8 cellular contexts compared by ENCODE assay signal in the genomic region with DNA sequence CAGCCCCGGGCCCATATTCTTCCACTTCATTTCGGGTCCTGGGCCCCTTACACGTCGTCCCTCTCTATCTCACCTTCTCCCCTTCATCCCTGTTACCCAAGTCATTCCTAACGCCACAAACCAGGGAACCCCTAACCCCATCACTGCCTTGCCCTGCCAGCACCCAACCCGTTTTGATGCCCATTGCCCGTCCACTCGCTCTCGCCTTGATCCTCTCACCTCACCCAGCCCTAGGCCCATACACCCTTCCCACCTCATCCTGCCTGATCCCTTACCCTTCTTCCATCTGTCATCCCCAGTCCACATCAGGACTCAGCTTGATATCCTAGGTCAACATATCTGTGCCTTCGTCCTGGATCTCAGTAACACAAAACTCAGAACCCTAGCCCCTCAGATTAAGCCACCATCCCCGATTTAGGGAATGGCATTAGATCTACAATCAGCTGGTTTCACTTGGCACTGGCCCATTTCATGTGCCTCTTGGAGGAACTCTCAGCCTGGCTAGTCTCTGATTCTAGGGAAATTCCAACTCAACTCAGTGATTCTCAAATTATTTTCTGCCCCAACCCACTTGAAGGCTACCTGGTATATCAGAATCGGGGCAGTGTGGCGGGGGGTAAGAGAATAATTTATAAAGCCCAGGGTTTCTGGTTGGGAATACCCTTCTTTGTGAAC. TPM values are rescaled to one million over a fixed set of nuclear protein-coding genes. Genes with fewer than 3 reads are reported as not detected.
DNase-seq lines count a peak whose midpoint lies in the region; ATAC-seq and TF ChIP-seq lines count a peak whose summit lies in the region.

No MANE protein-coding gene starts in this region.

- peak overlapping the region; percentile 74 to 88 (median 82); a peak in 21 of 22 replicates for H3K27ac ChIP-seq in BLaER1 treated with 17β-estradiol and CSF1 and Interleukin-3, amounts not matched to agents 10 nM and 100 nM
- H3K27ac ChIP-seq in neural cell (ENCODE audit: low read length) = peak overlapping the region; percentile 60

- H3K4me3 ChIP-seq in BLaER1 treated with 17β-estradiol and CSF1 and Interleukin-3, amounts not matched to agents 10 nM and 100 nM = peak overlapping the region; percentile 71 to 96 (median 76)
- H3K4me3 ChIP-seq in MG63 (peak overlapping the region; percentile 78), neural cell (ENCODE audit: low read length) (peak overlapping the region; percentile 94)

- H3K36me3 Mint-ChIP-seq in effector memory CD8-positive, alpha-beta T cell (ENCODE audit: insufficient read depth) = peaks cover 52% of the 10 kb centered on the region

- peak overlapping the region; percentile 67 for H2AFZ ChIP-seq in neural cell (ENCODE audit: low read depth, low read length)

- no peak for TF ChIP-seq EP300 in neural cell (conservative IDR thresholded peaks at IDR 0.05; ENCODE audit: poor library complexity, severe bottlenecking)

- H3K4me1 Mint-ChIP-seq in effector memory CD8-positive, alpha-beta T cell (ENCODE audit: low read depth in 2 of 2) = peaks cover 32 to 44% of the 10 kb centered on the region in 2 donors

- ATAC-seq in effector memory CD8-positive, alpha-beta T cell (replicated peaks) = no peak
- ATAC-seq in esophagus mucosa (no peak), HG03432 (IDR thresholded peaks at IDR 0.05; ENCODE audit: unreplicated experiment) (no peak)

- peaks cover 3 to 34% (median 24%) of the 10 kb centered on the region in 11 experiments; a peak in 16 of 22 replicates for H4K20me1 ChIP-seq in BLaER1 treated with 17β-estradiol and CSF1 and Interleukin-3, amounts not matched to agents 10 nM and 100 nM
- H4K20me1 ChIP-seq in neural cell (ENCODE audit: insufficient read depth) = no peaks in the 10 kb centered on the region

- H3K79me2 ChIP-seq in neural cell (replicated peaks; ENCODE audit: insufficient read depth, low read length) = peaks cover 27% of the 10 kb centered on the region

- H3K36me3 ChIP-seq in BLaER1 treated with 17β-estradiol and CSF1 and Interleukin-3, amounts not matched to agents 10 nM and 100 nM = peaks cover 42 to 70% (median 65%) of the 10 kb centered on the region in 11 experiments
- H3K36me3 ChIP-seq in MG63 = peaks cover 36% of the 10 kb centered on the region
- H3K36me3 ChIP-seq in neural cell (ENCODE audit: insufficient read depth, low read length) = peaks cover 12% of the 10 kb centered on the region

- H3K4me3 Mint-ChIP-seq in effector memory CD8-positive, alpha-beta T cell = peak overlapping the region; percentile 88 to 96

- TF ChIP-seq CTCF in neural cell (IDR thresholded peaks at IDR 0.05; ENCODE audit: poor library complexity, severe bottlenecking) = no peak
- TF ChIP-seq CTCF in GM10266 (IDR thresholded peaks at IDR 0.05; ENCODE audit: control insufficient read depth, insufficient read depth, low read depth, missing control alignments) = no peak

- peak overlapping the region; percentile 91 to 97 for H3K27ac Mint-ChIP-seq in effector memory CD8-positive, alpha-beta T cell

- H3K9me2 ChIP-seq in neural cell (ENCODE audit: insufficient read depth, low read length) = no peaks in the 10 kb centered on the region

- no peaks in the 10 kb centered on the region for H3K9me3 Mint-ChIP-seq in effector memory CD8-positive, alpha-beta T cell

- no peaks in the 10 kb centered on the region for H3K9me3 ChIP-seq in BLaER1 treated with 17β-estradiol and CSF1 and Interleukin-3, amounts not matched to agents 10 nM and 100 nM (replicated peaks in 1 of 11)
- H3K9me3 ChIP-seq in MG63 (no peaks in the 10 kb centered on the region), neural cell (ENCODE audit: low read length) (no peaks in the 10 kb centered on the region)

- no peak for DNase-seq in MG63
- DNase-seq in effector memory CD8-positive, alpha-beta T cell = peak in 1 of 3 experiments; percentile 16
- DNase-seq in mucosa of gallbladder (ENCODE audit: low spot score) = no peak
- no peak for DNase-seq in GM10266 (ENCODE audit: extremely low spot score)

- H3K9ac ChIP-seq in BLaER1 treated with 17β-estradiol and CSF1 and Interleukin-3, amounts not matched to agents 10 nM and 100 nM = peak overlapping the region; percentile 82 to 92 (median 88)
- peak overlapping the region; percentile 84 for H3K9ac ChIP-seq in neural cell (ENCODE audit: low read length)

- H3K27me3 Mint-ChIP-seq in effector memory CD8-positive, alpha-beta T cell = no peaks in the 10 kb centered on the region

- no peaks in the 10 kb centered on the region for H3K27me3 ChIP-seq in BLaER1 treated with 17β-estradiol and CSF1 and Interleukin-3, amounts not matched to agents 10 nM and 100 nM
- H3K27me3 ChIP-seq in MG63 (no peaks in the 10 kb centered on the region), neural cell (ENCODE audit: insufficient read depth, low read depth, low read length) (no peaks in the 10 kb centered on the region)

- peak overlapping the region; percentile 92 to 99 (median 95) for H3K4me2 ChIP-seq in BLaER1 treated with 17β-estradiol and CSF1 and Interleukin-3, amounts not matched to agents 10 nM and 100 nM
- H3K4me2 ChIP-seq in neural cell (ENCODE audit: low read length) = peak overlapping the region; percentile 90

- H3F3A ChIP-seq in neural cell (ENCODE audit: insufficient read depth, low read length, poor library complexity, severe bottlenecking) = no peaks in the 10 kb centered on the region

- peaks cover 24 to 60% (median 32%) of the 10 kb centered on the region in 10 experiments for H3K4me1 ChIP-seq in BLaER1 treated with 17β-estradiol and CSF1 and Interleukin-3, amounts not matched to agents 10 nM and 100 nM

- TF ChIP-seq RAD21 in neural cell (conservative IDR thresholded peaks at IDR 0.05) = no peak

TF ChIP-seq in neural cell, 6 proteins besides CTCF, POLR2A, EP300 and RAD21:
- TF ChIP-seq, protein P1, sequence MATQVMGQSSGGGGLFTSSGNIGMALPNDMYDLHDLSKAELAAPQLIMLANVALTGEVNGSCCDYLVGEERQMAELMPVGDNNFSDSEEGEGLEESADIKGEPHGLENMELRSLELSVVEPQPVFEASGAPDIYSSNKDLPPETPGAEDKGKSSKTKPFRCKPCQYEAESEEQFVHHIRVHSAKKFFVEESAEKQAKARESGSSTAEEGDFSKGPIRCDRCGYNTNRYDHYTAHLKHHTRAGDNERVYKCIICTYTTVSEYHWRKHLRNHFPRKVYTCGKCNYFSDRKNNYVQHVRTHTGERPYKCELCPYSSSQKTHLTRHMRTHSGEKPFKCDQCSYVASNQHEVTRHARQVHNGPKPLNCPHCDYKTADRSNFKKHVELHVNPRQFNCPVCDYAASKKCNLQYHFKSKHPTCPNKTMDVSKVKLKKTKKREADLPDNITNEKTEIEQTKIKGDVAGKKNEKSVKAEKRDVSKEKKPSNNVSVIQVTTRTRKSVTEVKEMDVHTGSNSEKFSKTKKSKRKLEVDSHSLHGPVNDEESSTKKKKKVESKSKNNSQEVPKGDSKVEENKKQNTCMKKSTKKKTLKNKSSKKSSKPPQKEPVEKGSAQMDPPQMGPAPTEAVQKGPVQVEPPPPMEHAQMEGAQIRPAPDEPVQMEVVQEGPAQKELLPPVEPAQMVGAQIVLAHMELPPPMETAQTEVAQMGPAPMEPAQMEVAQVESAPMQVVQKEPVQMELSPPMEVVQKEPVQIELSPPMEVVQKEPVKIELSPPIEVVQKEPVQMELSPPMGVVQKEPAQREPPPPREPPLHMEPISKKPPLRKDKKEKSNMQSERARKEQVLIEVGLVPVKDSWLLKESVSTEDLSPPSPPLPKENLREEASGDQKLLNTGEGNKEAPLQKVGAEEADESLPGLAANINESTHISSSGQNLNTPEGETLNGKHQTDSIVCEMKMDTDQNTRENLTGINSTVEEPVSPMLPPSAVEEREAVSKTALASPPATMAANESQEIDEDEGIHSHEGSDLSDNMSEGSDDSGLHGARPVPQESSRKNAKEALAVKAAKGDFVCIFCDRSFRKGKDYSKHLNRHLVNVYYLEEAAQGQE (IDR thresholded peaks at IDR 0.05; ENCODE audit: borderline replicate concordance) = no peak
- TF ChIP-seq EZH2 (IDR thresholded peaks at IDR 0.05; ENCODE audit: borderline replicate concordance, insufficient read depth, low read length, poor library complexity, severe bottlenecking) = no peak
- TF ChIP-seq MXI1 (conservative IDR thresholded peaks at IDR 0.05; ENCODE audit: poor library complexity, severe bottlenecking) = no peak
- TF ChIP-seq SMC3 (conservative IDR thresholded peaks at IDR 0.05; ENCODE audit: poor library complexity) = no peak
- no peak for TF ChIP-seq TAF1 (IDR thresholded peaks at IDR 0.05; ENCODE audit: low read depth)
- TF ChIP-seq POLR2AphosphoS5 (IDR thresholded peaks at IDR 0.05) = no peak
TF ChIP-seq in neural cell: peak in this region for 0.

RNA-seq across cellular contexts. Expression of a gene that starts 0.5 kb away (rescaled TPM):
- 55.7 and 62.7 TPM in 2 replicates for total RNA-seq in MG63 (2014; rRNA removed; shearing (Covaris generic); ENCODE audit: low replicate concordance)
- 261 and 286 TPM in 2 replicates for polyA plus RNA-seq in neural cell
- polyA minus RNA-seq in neural cell = 108 and 127 TPM in 2 replicates
- total RNA-seq in esophagus mucosa (46.6 TPM), mucosa of gallbladder (73.0 TPM)

RNA-seq across cellular contexts. Expression of a gene that starts 0.8 kb away (rescaled TPM):
- 34.3 and 44.0 TPM in 2 replicates for total RNA-seq in MG63 (2014; rRNA removed; shearing (Covaris generic); ENCODE audit: low replicate concordance)
- polyA plus RNA-seq in neural cell = 90.4 and 94.9 TPM in 2 replicates
- 49.7 and 62.3 TPM in 2 replicates for polyA minus RNA-seq in neural cell
- 95.3 TPM for total RNA-seq in esophagus mucosa
- 92.5 TPM for total RNA-seq in mucosa of gallbladder

RNA-seq across cellular contexts. Expression of a gene that starts 25.0 kb away (rescaled TPM):
- total RNA-seq in MG63 (2014; rRNA removed; shearing (Covaris generic); ENCODE audit: low replicate concordance) = 13.9 and 14.6 TPM in 2 replicates
- 14.3 and 14.7 TPM in 2 replicates for polyA plus RNA-seq in neural cell
- 30.7 and 41.8 TPM in 2 replicates for polyA minus RNA-seq in neural cell
- total RNA-seq in esophagus mucosa = 26.6 TPM
- total RNA-seq in mucosa of gallbladder = 30.1 TPM

RNA-seq across cellular contexts. Expression of a gene that starts 25.4 kb away (rescaled TPM):
- not detected in 2 replicates for total RNA-seq in MG63 (2014; rRNA removed; shearing (Covaris generic); ENCODE audit: low replicate concordance)
- polyA plus RNA-seq in neural cell = not detected in 2 replicates
- polyA minus RNA-seq in neural cell = not detected in 2 replicates
- total RNA-seq in esophagus mucosa (not detected), mucosa of gallbladder (2.5 TPM)
